1 cellular context compared by ENCODE assay signal in the genomic region with DNA sequence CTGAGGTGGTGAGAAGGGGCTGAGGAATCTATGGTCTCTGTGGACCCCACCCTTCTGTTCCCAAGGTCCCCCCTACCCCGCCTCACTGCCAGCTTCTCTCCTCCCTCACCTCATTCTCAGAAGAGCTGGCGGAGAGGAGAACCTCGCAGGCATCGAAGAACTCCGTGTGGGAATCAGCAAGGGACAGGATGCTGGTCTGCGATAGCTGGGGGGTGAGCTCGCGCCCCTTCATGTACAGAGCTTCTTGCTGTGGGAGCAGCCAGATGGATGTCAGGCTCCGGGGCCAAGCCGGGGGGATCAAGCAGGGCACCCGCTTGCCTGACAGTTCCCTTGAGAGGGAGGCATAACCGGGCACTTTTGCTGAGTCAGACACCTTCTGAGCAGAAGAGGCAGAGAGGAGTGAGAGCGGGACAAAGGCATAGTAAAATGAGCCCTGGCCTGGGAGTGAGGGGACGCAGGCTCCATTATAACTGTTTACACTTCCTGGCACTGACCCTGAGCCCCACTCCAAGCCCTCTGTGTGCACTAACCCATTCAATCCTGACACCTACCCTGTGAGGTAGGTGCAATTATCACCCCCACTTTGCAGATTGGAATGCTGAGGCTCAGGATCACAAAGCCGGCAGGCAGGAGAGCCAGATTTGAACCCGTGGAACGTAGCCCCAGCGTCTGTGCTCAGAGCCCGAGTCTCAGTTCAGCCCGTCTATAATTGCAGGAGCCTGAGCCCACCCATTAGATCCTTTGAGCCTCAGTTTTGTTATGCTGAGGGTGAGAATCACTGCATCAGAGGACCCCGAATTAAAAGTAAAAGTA.
TF ChIP-seq lines count a peak whose summit lies in the region.

No MANE protein-coding gene starts in this region.

TF ChIP-seq in K562, 482 proteins besides CTCF, POLR2A, EP300 and RAD21:
- TF ChIP-seq C11orf30 (IDR thresholded peaks at IDR 0.05; ENCODE audit: low read depth) = peak; percentile 36; the same call in 1 of the 2 replicates
- TF ChIP-seq MAFG (tag; conservative IDR thresholded peaks at IDR 0.05) = peak; percentile 25; the same call in 1 of the 2 replicates
- peak; percentile 73 for TF ChIP-seq ZNF316 (IDR thresholded peaks at IDR 0.05)
- no peak for TF ChIP-seq HCFC1 (IDR thresholded peaks at IDR 0.05; ENCODE audit: low read depth, low read length)
